Comparison of ENCODE assay signal across 19 cellular contexts in the genomic region with DNA sequence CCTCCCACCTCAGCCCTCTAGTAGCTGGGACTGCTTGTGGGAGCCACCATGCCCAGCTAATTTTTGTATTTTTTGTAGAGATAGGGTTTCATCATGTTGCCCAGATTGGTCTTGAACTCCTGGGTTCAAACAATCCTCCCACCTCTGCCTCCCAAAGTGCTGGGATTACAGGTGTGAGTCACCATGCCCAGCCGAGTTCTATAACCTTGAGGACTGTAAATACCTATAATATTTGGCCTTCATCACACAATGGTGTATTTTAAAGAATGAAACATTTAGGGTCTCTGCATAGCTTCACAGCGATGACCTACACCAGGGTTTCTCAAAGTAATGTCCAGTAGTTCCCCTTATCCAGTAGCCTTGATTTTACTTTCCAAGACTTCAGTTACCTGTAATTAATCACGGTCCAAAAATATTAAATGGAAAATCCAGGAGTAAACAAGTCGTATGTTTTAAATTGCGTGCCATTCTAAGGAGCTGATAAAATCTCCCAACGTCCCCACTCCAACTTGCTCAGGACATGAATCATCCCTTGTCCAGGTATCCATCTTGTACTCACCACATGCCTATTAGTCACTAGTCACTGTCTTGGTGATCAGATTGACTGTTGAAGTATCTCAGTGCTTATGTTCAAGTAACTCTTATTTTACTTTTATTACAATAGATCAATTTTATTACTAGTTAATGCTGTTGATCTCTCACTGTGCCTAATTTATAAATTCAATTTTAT.
DNase-seq lines count a peak whose midpoint lies in the region; ATAC-seq and TF ChIP-seq lines count a peak whose summit lies in the region.
"Had no signal": no experiment of that assay in that cellular context is flagged by ENCODE, and none has a peak within 500 bp of the region (broad histone marks: within the 10 kb centered on the region; RNA-seq: fewer than 3 reads in every experiment).

No MANE protein-coding gene starts in this region.

- H3K9me3 ChIP-seq in HCT116 (ENCODE audit: control insufficient read depth in 1 of 2, insufficient read depth in 1 of 2, low read depth in 1 of 2, low read length in 2 of 2) (no peaks in the 10 kb centered on the region), hepatocyte (ENCODE audit: low read depth) (no peaks in the 10 kb centered on the region), prostate gland (no peaks in the 10 kb centered on the region)
- H3K9me3 ChIP-seq: BE2C, gastroesophageal sphincter, left lung, neutrophil, SJCRH30 had no signal

- H3K79me2 ChIP-seq in ACC112 (ENCODE audit: control insufficient read depth, insufficient read depth, low read length, unreplicated experiment) (no peaks in the 10 kb centered on the region), HCT116 (ENCODE audit: insufficient read depth, low read length) (no peaks in the 10 kb centered on the region), hepatocyte (no peaks in the 10 kb centered on the region)

- H3K36me3 ChIP-seq in ACC112 (ENCODE audit: insufficient read depth, low read length) (no peaks in the 10 kb centered on the region), HCT116 (ENCODE audit: control insufficient read depth in 1 of 2, insufficient read depth in 2 of 2, low read length in 2 of 2) (no peaks in the 10 kb centered on the region), hepatocyte (replicated peaks; ENCODE audit: insufficient read depth, low read depth) (no peaks in the 10 kb centered on the region), prostate gland (no peaks in the 10 kb centered on the region)
- H3K36me3 ChIP-seq: BE2C, gastroesophageal sphincter, left lung, neutrophil, SJCRH30 had no signal

- DNase-seq in HCT116 (ENCODE audit: low read depth, low spot score) = peak; percentile 72
- peak; percentile 8 for DNase-seq in T-helper 2 cell treated with Interferon-gamma antibody and Interleukin-4, amounts not matched to agents 5 μg/mL and 100 μg/mL, for 36 hours (ENCODE audit: low spot score)
- peak; percentile 39 for DNase-seq in hepatocyte (ENCODE audit: low spot score)
- no peak for DNase-seq in GM19238 (ENCODE audit: insufficient read length, low spot score)
- DNase-seq in COR-L47 (lab: John Stamatoyannopoulos, UW) = no peak
- no peak for DNase-seq in prostate gland (ENCODE audit: low spot score)
- DNase-seq: activated CD4-positive, alpha-beta T cell treated with anti-CD3 and anti-CD28 coated beads for 1 hour; activated gamma-delta T cell; BE2C; dermis blood vessel endothelial cell; left lung; NCI-H1048; NCI-H524 treated with DMSO at 0.1 percent for 48 hours; SJCRH30; stimulated activated CD8-positive, alpha-beta memory T cell treated with anti-CD3 and anti-CD28 coated beads, Interleukin-4, amount 100 ng/mL, for 48 hours had no signal

- H3K9me2 ChIP-seq in HCT116 (ENCODE audit: insufficient read depth) (no peaks in the 10 kb centered on the region), hepatocyte (replicated peaks; ENCODE audit: insufficient read depth) (no peaks in the 10 kb centered on the region)

- peak overlapping the region; percentile 49; the same call in 1 of the 2 replicates for H3K9ac ChIP-seq in HCT116 (ENCODE audit: low read length)

- H3K4me3 Mint-ChIP-seq in T-helper 2 cell treated with Interferon-gamma antibody and Interleukin-4, amounts not matched to agents 5 μg/mL and 100 μg/mL, for 36 hours = no peak overlapping the region

- TF ChIP-seq CTCF in HCT116 (IDR thresholded peaks at IDR 0.05 in 2 of 3, conservative IDR thresholded peaks at IDR 0.05 in 1 of 3; ENCODE audit: borderline replicate concordance in 1 of 3, insufficient read depth in 1 of 3, low read depth in 2 of 3, low read length in 2 of 3) (no peak), hepatocyte (IDR thresholded peaks at IDR 0.05; ENCODE audit: poor library complexity) (no peak), prostate gland (IDR thresholded peaks at IDR 0.05) (no peak)

- H3K4me1 ChIP-seq in ACC112 (ENCODE audit: control insufficient read depth, insufficient read depth, low read length, unreplicated experiment) (peaks cover 40% of the 10 kb centered on the region), HCT116 (ENCODE audit: control insufficient read depth in 1 of 2, insufficient read depth in 2 of 2, low read length in 2 of 2) (peaks cover 17 to 53% of the 10 kb centered on the region in 2 experiments), hepatocyte (ENCODE audit: insufficient read depth) (peaks cover 18% of the 10 kb centered on the region), prostate gland (replicated peaks) (peaks cover 2% of the 10 kb centered on the region)
- H3K4me1 ChIP-seq: SJCRH30 had no signal

- RAD21 ChIA-PET in HCT116 (lab: Charles Lee; ENCODE audit: low non-redundant PET in 1 of 2, low total read pairs in 2 of 2, uncharacterized antibody in 2 of 2, unreplicated experiment in 2 of 2) = interaction anchor here in 1 of 2 experiments (0.7 kb wide), 1 partner anchor 321 kb away, joined by 3 read pairs; no protein-coding TSS in a partner anchor

- no peaks in the 10 kb centered on the region for H3K9me3 Mint-ChIP-seq in T-helper 2 cell treated with Interferon-gamma antibody and Interleukin-4, amounts not matched to agents 5 μg/mL and 100 μg/mL, for 36 hours

- no peak overlapping the region for H3K27ac Mint-ChIP-seq in T-helper 2 cell treated with Interferon-gamma antibody and Interleukin-4, amounts not matched to agents 5 μg/mL and 100 μg/mL, for 36 hours

- ATAC-seq in HCT116 (peak; percentile 64), HG03354 (IDR thresholded peaks at IDR 0.05; ENCODE audit: poor library complexity, severe bottlenecking, unreplicated experiment) (no peak)
- ATAC-seq: gastroesophageal sphincter, left lung had no signal

- no peaks in the 10 kb centered on the region for H3K36me3 Mint-ChIP-seq in T-helper 2 cell treated with Interferon-gamma antibody and Interleukin-4, amounts not matched to agents 5 μg/mL and 100 μg/mL, for 36 hours (ENCODE audit: low read depth)

- peak; percentile 4; the same call in 1 of the 2 replicates for TF ChIP-seq RAD21 in HCT116 (IDR thresholded peaks at IDR 0.05; ENCODE audit: low read depth)

- CTCF ChIA-PET in HCT116 (lab: Charles Lee) = interaction anchor here (1.2 kb wide), 1 partner anchor 34 kb away, joined by 4 read pairs; no protein-coding TSS in a partner anchor

- intact Hi-C loops in HCT116 (cut with micrococcal nuclease) = loop anchor here (10.0 kb wide), 1 partner anchor 367 kb away; a partner anchor contains a TSS
- intact Hi-C loops in prostate gland (cut with DNase I) = no loop called here

- H2AFZ ChIP-seq in ACC112 (ENCODE audit: low read length, unreplicated experiment) (no peak overlapping the region), HCT116 (ENCODE audit: low read depth, low read length, poor library complexity, severe bottlenecking) (peak overlapping the region; percentile 28), hepatocyte (no peak overlapping the region)

- peak overlapping the region; percentile 78; the same call in 1 of the 2 replicates for H3K27ac ChIP-seq in ACC112 (ENCODE audit: low read depth, low read length)
- peak overlapping the region; percentile 13; the same call in 1 of the 2 replicates for H3K27ac ChIP-seq in HCT116 (ENCODE audit: low read depth, low read length)
- peak overlapping the region; percentile 90 for H3K27ac ChIP-seq in hepatocyte
- H3K27ac ChIP-seq in prostate gland = no peak overlapping the region
- H3K27ac ChIP-seq: gastroesophageal sphincter, neutrophil, SJCRH30 had no signal

- H3K27me3 ChIP-seq in ACC112 (ENCODE audit: insufficient read depth, low read length) (no peaks in the 10 kb centered on the region), HCT116 (ENCODE audit: insufficient read depth, low read length) (no peaks in the 10 kb centered on the region), hepatocyte (no peaks in the 10 kb centered on the region), prostate gland (replicated peaks; ENCODE audit: insufficient read depth) (no peaks in the 10 kb centered on the region)
- H3K27me3 ChIP-seq: BE2C, gastroesophageal sphincter, left lung, neutrophil, SJCRH30 had no signal

- no peak overlapping the region for H3K4me3 ChIP-seq in ACC112 (ENCODE audit: low read depth, low read length)
- 0 out of 4 replicates have a peak overlapping the region, but pooled peaks of 1 of the 2 experiments have one; percentile 3 for H3K4me3 ChIP-seq in HCT116 (replicated peaks in 1 of 2; ENCODE audit: low read depth in 1 of 2, low read length in 2 of 2)
- no peak overlapping the region for H3K4me3 ChIP-seq in hepatocyte
- no peak overlapping the region for H3K4me3 ChIP-seq in prostate gland
- H3K4me3 ChIP-seq: gastroesophageal sphincter, left lung, SJCRH30 had no signal

- H4K20me1 ChIP-seq in HCT116 (ENCODE audit: insufficient read depth) (no peaks in the 10 kb centered on the region), hepatocyte (ENCODE audit: insufficient read depth, poor library complexity, severe bottlenecking) (no peaks in the 10 kb centered on the region)

- peaks cover 3% of the 10 kb centered on the region for H3K27me3 Mint-ChIP-seq in T-helper 2 cell treated with Interferon-gamma antibody and Interleukin-4, amounts not matched to agents 5 μg/mL and 100 μg/mL, for 36 hours (ENCODE audit: low read depth)

- H3K4me2 ChIP-seq in HCT116 (ENCODE audit: low read length) (peak overlapping the region; percentile 72), hepatocyte (no peak overlapping the region)

- POLR2A ChIA-PET in HCT116 (lab: Charles Lee) = interaction anchor here (1.0 kb wide), 1 partner anchor 366 kb away, joined by 4 read pairs; no protein-coding TSS in a partner anchor

- H3K4me1 Mint-ChIP-seq in T-helper 2 cell treated with Interferon-gamma antibody and Interleukin-4, amounts not matched to agents 5 μg/mL and 100 μg/mL, for 36 hours (ENCODE audit: low read depth) = peaks cover 26% of the 10 kb centered on the region

- BruUV-seq in HCT116 (replicated peaks; lab: Mats Ljungman, UMichigan) = no TSS peak

- 76% methylated on average over 6 of the region's 6 CpGs for WGBS in hepatocyte (ENCODE audit: low lambda C conversion rate, missing lambda C conversion rate)
- WGBS in prostate gland = 64% methylated on average over 6 of the region's 6 CpGs

- TF ChIP-seq POLR2A in HCT116 (IDR thresholded peaks at IDR 0.05; ENCODE audit: borderline replicate concordance, extremely low read depth, insufficient read depth, insufficient read length) = no peak
- TF ChIP-seq POLR2A in prostate gland (IDR thresholded peaks at IDR 0.05) = no peak

TF ChIP-seq in HCT116, 20 proteins besides CTCF, POLR2A, EP300 and RAD21 (continues in another document):
- peak; percentile 16; the same call in 1 of the 2 replicates for TF ChIP-seq SP1 (IDR thresholded peaks at IDR 0.05; ENCODE audit: low read depth)

Comparison
In these comparisons a context has a peak if more than half of its experiments do, and no peak if none do; other contexts are left out.
1. H3K27ac ChIP-seq: peak in ACC112 (single experiment), HCT116 (single experiment) and hepatocyte (single experiment); none in prostate gland (0 of 2).
2. DNase-seq: peak in HCT116 (single experiment), T-helper 2 cell treated with Interferon-gamma antibody and Interleukin-4, amounts not matched to agents 5 μg/mL and 100 μg/mL, for 36 hours (single experiment) and hepatocyte (single experiment); none in GM19238 (single experiment), COR-L47 (single experiment) and prostate gland (single experiment).